ENCODE assay signal across 30 cellular contexts in the genomic region with DNA sequence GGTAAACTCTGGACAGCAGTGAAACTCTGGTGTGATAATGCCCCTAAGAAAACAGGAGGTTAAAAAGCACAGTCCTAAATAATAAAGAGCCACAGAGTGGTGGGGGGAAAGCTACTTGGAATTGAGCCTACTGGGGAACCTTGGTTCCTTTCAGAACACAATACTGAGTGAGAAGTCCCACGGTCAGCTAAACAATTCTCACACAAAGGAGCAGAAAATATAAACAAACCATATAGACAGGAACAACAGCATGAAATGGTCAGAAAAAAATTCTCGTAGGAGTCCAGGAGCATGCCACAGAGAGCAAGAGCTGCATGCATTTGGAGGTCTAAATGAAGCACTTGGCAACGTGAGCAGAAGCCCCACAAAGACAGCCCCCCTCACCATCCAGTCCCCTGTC. TPM values are rescaled to one million over a fixed set of nuclear protein-coding genes. Genes with fewer than 3 reads are reported as not detected.
"Had no signal": no experiment of that assay in that cellular context is flagged by ENCODE, and none has a peak within 500 bp of the region (broad histone marks: within the 10 kb centered on the region; RNA-seq: fewer than 3 reads in every experiment).

No MANE protein-coding gene starts in this region.

- H3K27me3 ChIP-seq: adrenal gland, breast epithelium, gastrocnemius medialis, spleen, suprapubic skin, tibial artery had no signal

- H3K27ac ChIP-seq: adrenal gland, breast epithelium, gastrocnemius medialis, left ventricle myocardium inferior, spleen, suprapubic skin, tibial artery, VCaP had no signal

- H3K27me3 Mint-ChIP-seq: activated naive CD8-positive, alpha-beta T cell treated with anti-CD3 and anti-CD28 coated beads for 36 hours; dendritic cell treated with granulocyte-macrophage colony-stimulating factor and Interleukin-4, amounts not matched to agents 40 ng/mL and 50 ng/mL, for 4 days had no signal

- H3K27ac Mint-ChIP-seq: activated naive CD4-positive, alpha-beta T cell treated with anti-CD3 and anti-CD28 coated beads for 36 hours; activated naive CD8-positive, alpha-beta T cell treated with anti-CD3 and anti-CD28 coated beads for 36 hours; activated T-helper 1 cell treated with anti-CD3 and anti-CD28 coated beads, Interleukin-12 subunit alpha, Interleukin-12 subunit beta, Interleukin-2, Interleukin-4 antibody, amounts not matched to agents 30 ng/mL and 10 ng/mL and 1 ng/mL, durations not matched to agents 14 hours and 24 hours and 36 hours; dendritic cell treated with granulocyte-macrophage colony-stimulating factor and Interleukin-4, amounts not matched to agents 40 ng/mL and 50 ng/mL, for 4 days; naive B cell had no signal

- H3K4me1 Mint-ChIP-seq: activated naive CD8-positive, alpha-beta T cell treated with anti-CD3 and anti-CD28 coated beads for 36 hours; central memory CD8-positive, alpha-beta T cell; naive B cell had no signal

- H3K36me3 Mint-ChIP-seq: activated naive CD8-positive, alpha-beta T cell treated with anti-CD3 and anti-CD28 coated beads for 36 hours had no signal

- H3K36me3 ChIP-seq: adrenal gland, breast epithelium, gastrocnemius medialis, suprapubic skin, tibial artery had no signal

- H3K9me3 Mint-ChIP-seq: nephron progenitor cell had no signal

- ATAC-seq: activated CD4-positive, CD25-positive, alpha-beta regulatory T cell treated with anti-CD3 and anti-CD28 coated beads, Interleukin-2, amount 50 U/mL, for 24 hours; gastrocnemius medialis had no signal

- DNase-seq: activated CD4-positive, alpha-beta T cell treated with anti-CD3 and anti-CD28 coated beads for 48 hours; activated CD4-positive, alpha-beta T cell treated with anti-CD3 and anti-CD28 coated beads, Interleukin-2, amount 50 U/mL, for 48 hours; activated CD8-positive, alpha-beta memory T cell treated with anti-CD3 and anti-CD28 coated beads, Interleukin-2, amount 50 U/mL, for 4 hours; activated effector memory CD4-positive, alpha-beta T cell treated with anti-CD3 and anti-CD28 coated beads, Interleukin-2, amount 50 U/mL, for 16 hours; activated naive CD4-positive, alpha-beta T cell treated with anti-CD3 and anti-CD28 coated beads for 36 hours; activated naive CD8-positive, alpha-beta T cell treated with anti-CD3 and anti-CD28 coated beads for 36 hours; activated T-cell treated with anti-CD3 and anti-CD28 coated beads, Interleukin-2, amount 50 U/mL, for 1 hour; adrenal gland; aorta; effector CD4-positive, alpha-beta T cell; gastrocnemius medialis; glutamatergic neuron; left ventricle myocardium inferior; naive B cell; nephron progenitor cell; right cardiac atrium; spleen; stimulated activated naive CD4-positive, alpha-beta T cell; T-helper 1 cell; tibial artery had no signal

- H3K4me3 ChIP-seq: adrenal gland, breast epithelium, gastrocnemius medialis, left ventricle myocardium inferior, lung, spleen, suprapubic skin, tibial artery had no signal

- H3K4me1 ChIP-seq: adrenal gland, breast epithelium, gastrocnemius medialis, spleen, suprapubic skin had no signal

- H3K4me3 Mint-ChIP-seq: activated naive CD4-positive, alpha-beta T cell treated with anti-CD3 and anti-CD28 coated beads for 36 hours; activated naive CD8-positive, alpha-beta T cell treated with anti-CD3 and anti-CD28 coated beads for 36 hours; activated T-helper 1 cell treated with anti-CD3 and anti-CD28 coated beads, Interleukin-12 subunit alpha, Interleukin-12 subunit beta, Interleukin-2, Interleukin-4 antibody, amounts not matched to agents 30 ng/mL and 10 ng/mL and 1 ng/mL, durations not matched to agents 14 hours and 24 hours and 36 hours; central memory CD8-positive, alpha-beta T cell; dendritic cell treated with granulocyte-macrophage colony-stimulating factor and Interleukin-4, amounts not matched to agents 40 ng/mL and 50 ng/mL, for 4 days; naive B cell; nephron progenitor cell had no signal

- H3K9me3 ChIP-seq: adrenal gland, breast epithelium, gastrocnemius medialis, left ventricle myocardium inferior, suprapubic skin had no signal

RNA-seq across cellular contexts. Expression of a gene that starts 56.0 kb away (rescaled TPM):
- total RNA-seq: activated CD8-positive, alpha-beta memory T cell treated with anti-CD3 and anti-CD28 coated beads for 36 hours; activated naive CD4-positive, alpha-beta T cell treated with anti-CD3 and anti-CD28 coated beads for 36 hours; activated naive CD8-positive, alpha-beta T cell treated with anti-CD3 and anti-CD28 coated beads for 36 hours; activated T-helper 1 cell treated with anti-CD3 and anti-CD28 coated beads, Interleukin-12 subunit alpha, Interleukin-12 subunit beta, Interleukin-2, Interleukin-4 antibody, amounts not matched to agents 30 ng/mL and 10 ng/mL and 1 ng/mL, durations not matched to agents 14 hours and 24 hours and 36 hours; epithelial cell of proximal tubule had no signal
